Comparison of ENCODE assay signal across 24 cellular contexts in the genomic region with DNA sequence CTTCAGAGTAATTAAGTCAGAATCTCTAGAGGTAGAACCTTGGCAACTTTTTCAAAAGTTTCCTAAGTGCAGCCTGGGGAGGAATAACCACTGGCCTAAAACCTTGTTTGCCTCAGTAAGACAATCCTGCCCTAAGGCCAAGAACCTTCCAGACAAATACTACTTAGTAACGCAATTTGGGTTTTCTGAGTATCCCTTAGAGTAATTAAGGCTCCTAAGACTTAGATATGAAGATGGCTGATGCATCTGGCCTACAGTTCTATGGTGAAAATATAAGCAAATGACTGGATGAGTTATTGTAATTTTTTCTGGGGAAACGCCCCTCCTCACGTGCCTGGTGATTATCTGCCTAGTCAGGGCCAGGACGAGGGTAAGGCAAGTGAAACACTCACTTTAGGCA.
"Had no signal": no experiment of that assay in that cellular context is flagged by ENCODE, and none has a peak within 500 bp of the region (broad histone marks: within the 10 kb centered on the region; RNA-seq: fewer than 3 reads in every experiment).

No MANE protein-coding gene starts in this region.

- H2AFZ ChIP-seq: hepatocyte had no signal

- H3K79me2 ChIP-seq: hepatocyte had no signal

- H3K27ac ChIP-seq: gastroesophageal sphincter, heart left ventricle, hepatocyte, left lung, ovary, psoas muscle, sigmoid colon, thoracic aorta, tibial nerve, upper lobe of right lung had no signal

- H3K4me1 ChIP-seq: gastroesophageal sphincter, psoas muscle, sigmoid colon, tibial nerve, upper lobe of right lung, vagina had no signal

- DNase-seq: cortex of kidney; effector memory CD8-positive, alpha-beta T cell; foreskin fibroblast; heart left ventricle; left cardiac atrium; left lung; natural killer cell; occipital lobe; ovary; posterior cingulate gyrus; psoas muscle; right cardiac atrium; sigmoid colon; spleen; stimulated activated CD4-positive, alpha-beta T cell treated with anti-CD3 and anti-CD28 coated beads, Interleukin-4, amount 100 ng/mL, for 4 hours; stimulated activated naive CD8-positive, alpha-beta T cell treated with anti-CD3 and anti-CD28 coated beads, Interleukin-15, Interleukin-2, amounts not matched to agents 100 U/mL and 50 U/mL, for 24 hours; substantia nigra; upper lobe of right lung had no signal

- H3K4me2 ChIP-seq: hepatocyte had no signal

- H3K4me3 Mint-ChIP-seq: effector memory CD8-positive, alpha-beta T cell; natural killer cell; stimulated activated memory B cell treated with anti-CD40 and anti-IgM and Interleukin-4, amounts not matched to agents 10 μg/mL and 1 μg/mL and 100 μg/mL, for 72 hours had no signal

- H3K9me3 ChIP-seq: ovary had no signal

- H3K4me1 Mint-ChIP-seq: stimulated activated memory B cell treated with anti-CD40 and anti-IgM and Interleukin-4, amounts not matched to agents 10 μg/mL and 1 μg/mL and 100 μg/mL, for 72 hours had no signal

- ATAC-seq: effector memory CD8-positive, alpha-beta T cell; gastroesophageal sphincter; heart left ventricle; left cardiac atrium; left lung; natural killer cell; psoas muscle; right cardiac atrium; stimulated activated memory B cell treated with anti-CD40 and anti-IgM and Interleukin-4, amounts not matched to agents 10 μg/mL and 1 μg/mL and 100 μg/mL, for 72 hours; stimulated activated naive CD8-positive, alpha-beta T cell treated with anti-CD3 and anti-CD28 coated beads, Interleukin-15, Interleukin-2, amounts not matched to agents 100 U/mL and 50 U/mL, for 24 hours; upper lobe of right lung had no signal

- H3K4me3 ChIP-seq: gastroesophageal sphincter, heart left ventricle, hepatocyte, left lung, ovary, psoas muscle, sigmoid colon, spleen, thoracic aorta, tibial nerve, upper lobe of right lung, vagina had no signal

- H3K36me3 ChIP-seq: gastroesophageal sphincter, heart left ventricle, left lung, ovary, sigmoid colon, spleen, thoracic aorta, tibial nerve, upper lobe of right lung, vagina had no signal

- H3K27ac Mint-ChIP-seq: effector memory CD8-positive, alpha-beta T cell; natural killer cell; stimulated activated memory B cell treated with anti-CD40 and anti-IgM and Interleukin-4, amounts not matched to agents 10 μg/mL and 1 μg/mL and 100 μg/mL, for 72 hours had no signal

- H3K27me3 ChIP-seq: heart left ventricle, hepatocyte, left lung, ovary, sigmoid colon, tibial nerve, upper lobe of right lung, vagina had no signal
